ENCODE assay signal across 1 cellular context in genomic region chr5:177095088-177095669, GRCh38.
TF ChIP-seq lines count a peak whose summit lies in the region.

No MANE protein-coding gene starts in this region.

TF ChIP-seq in liver, 16 proteins besides CTCF, POLR2A, EP300 and RAD21 (continued from another document):
- TF ChIP-seq TAF1 (conservative IDR thresholded peaks at IDR 0.05): no peak
- TF ChIP-seq SP1 (IDR thresholded peaks at IDR 0.05): no peak
- TF ChIP-seq, protein P1, sequence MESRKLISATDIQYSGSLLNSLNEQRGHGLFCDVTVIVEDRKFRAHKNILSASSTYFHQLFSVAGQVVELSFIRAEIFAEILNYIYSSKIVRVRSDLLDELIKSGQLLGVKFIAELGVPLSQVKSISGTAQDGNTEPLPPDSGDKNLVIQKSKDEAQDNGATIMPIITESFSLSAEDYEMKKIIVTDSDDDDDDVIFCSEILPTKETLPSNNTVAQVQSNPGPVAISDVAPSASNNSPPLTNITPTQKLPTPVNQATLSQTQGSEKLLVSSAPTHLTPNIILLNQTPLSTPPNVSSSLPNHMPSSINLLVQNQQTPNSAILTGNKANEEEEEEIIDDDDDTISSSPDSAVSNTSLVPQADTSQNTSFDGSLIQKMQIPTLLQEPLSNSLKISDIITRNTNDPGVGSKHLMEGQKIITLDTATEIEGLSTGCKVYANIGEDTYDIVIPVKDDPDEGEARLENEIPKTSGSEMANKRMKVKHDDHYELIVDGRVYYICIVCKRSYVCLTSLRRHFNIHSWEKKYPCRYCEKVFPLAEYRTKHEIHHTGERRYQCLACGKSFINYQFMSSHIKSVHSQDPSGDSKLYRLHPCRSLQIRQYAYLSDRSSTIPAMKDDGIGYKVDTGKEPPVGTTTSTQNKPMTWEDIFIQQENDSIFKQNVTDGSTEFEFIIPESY (IDR thresholded peaks at IDR 0.05): no peak
- TF ChIP-seq YY1 (IDR thresholded peaks at IDR 0.05): no peak
- no peak for TF ChIP-seq HNF4A (conservative IDR thresholded peaks at IDR 0.05)
- no peak for TF ChIP-seq ATF3 (IDR thresholded peaks at IDR 0.05)
- no peak for TF ChIP-seq JUND (IDR thresholded peaks at IDR 0.05)
- no peak for TF ChIP-seq FOXA1 (IDR thresholded peaks at IDR 0.05)
- no peak for TF ChIP-seq NR2F2 (IDR thresholded peaks at IDR 0.05)
- no peak for TF ChIP-seq HNF4G (IDR thresholded peaks at IDR 0.05)
- TF ChIP-seq, protein P2, sequence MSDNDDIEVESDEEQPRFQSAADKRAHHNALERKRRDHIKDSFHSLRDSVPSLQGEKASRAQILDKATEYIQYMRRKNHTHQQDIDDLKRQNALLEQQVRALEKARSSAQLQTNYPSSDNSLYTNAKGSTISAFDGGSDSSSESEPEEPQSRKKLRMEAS (IDR thresholded peaks at IDR 0.05): no peak
TF ChIP-seq in liver: peak in this region for 0.
